ENCODE assay signal across 18 cellular contexts in the genomic region with DNA sequence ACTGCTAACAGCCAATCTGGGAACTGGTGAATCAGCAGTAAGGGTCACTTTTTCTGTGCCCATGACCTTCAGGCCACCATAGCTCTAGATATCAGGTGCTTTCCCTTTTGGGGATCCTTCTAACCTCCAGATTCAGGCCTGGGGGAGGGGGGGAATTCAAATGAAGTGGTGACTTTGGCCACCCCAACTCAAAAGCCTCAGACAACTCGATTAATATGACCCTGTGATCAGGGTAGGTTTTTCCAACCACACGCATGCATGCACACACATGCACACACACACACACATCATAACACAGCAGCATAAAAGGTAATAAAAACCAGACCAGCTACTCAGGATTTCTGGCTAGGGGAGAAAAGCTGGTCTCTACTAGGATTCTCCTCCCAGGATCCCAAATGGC. TPM values are rescaled to one million over a fixed set of nuclear protein-coding genes. Genes with fewer than 3 reads are reported as not detected.
A peak's percentile ranks its signal among the peaks of the same experiment; 100 is the strongest.
DNase-seq lines count a peak whose midpoint lies in the region; ATAC-seq and TF ChIP-seq lines count a peak whose summit lies in the region.
"Had no signal": no experiment of that assay in that cellular context is flagged by ENCODE, and none has a peak within 500 bp of the region (broad histone marks: within the 10 kb centered on the region; RNA-seq: fewer than 3 reads in every experiment).

No MANE protein-coding gene starts in this region.

- no peak for TF ChIP-seq POLR2A in vagina (IDR thresholded peaks at IDR 0.05)

- peak overlapping the region; percentile 91 for H3K4me3 ChIP-seq in right cardiac atrium (ENCODE audit: low read length)
- peak overlapping the region; percentile 17 to 30 for H3K4me3 ChIP-seq in duodenal mucosa (ENCODE audit: low read depth in 1 of 2, low read length in 2 of 2)
- peak overlapping the region; percentile 98 for H3K4me3 ChIP-seq in mesodermal cell (ENCODE audit: extremely low read depth, insufficient read depth, low read length, poor library complexity, severe bottlenecking)
- peak overlapping the region; percentile 82 to 90 for H3K4me3 ChIP-seq in vagina

- DNase-seq in right cardiac atrium (no peak), cardiac septum (ENCODE audit: low spot score) (no peak), vagina (ENCODE audit: extremely low spot score in 2 of 2) (no peak), germinal center (ENCODE audit: low spot score) (no peak), mucosa of gallbladder (ENCODE audit: low spot score) (no peak), middle frontal gyrus (ENCODE audit: extremely low spot score, low spot score) (no peak)
- DNase-seq: activated CD4-positive, CD25-positive, alpha-beta regulatory T cell; activated gamma-delta T cell treated with Interleukin-2 at 50 U/mL for 16 hours; brain microvascular endothelial cell; effector CD4-positive, alpha-beta T cell; Karpas-422; naive B cell; NCI-H1694; NCI-H524; stimulated activated CD4-positive, alpha-beta T cell treated with anti-CD3 and anti-CD28 coated beads, Interleukin-4, amount 100 ng/mL, for 4 hours had no signal

- H3K4me1 ChIP-seq in right cardiac atrium (ENCODE audit: control insufficient read depth, insufficient read depth, low read length), result peaks cover 2% of the 10 kb centered on the region
- H3K4me1 ChIP-seq in duodenal mucosa (ENCODE audit: control insufficient read depth in 1 of 2, insufficient read depth in 2 of 2, low read length in 2 of 2), result peaks cover 15 to 23% of the 10 kb centered on the region in 2 donors
- peaks cover 44% of the 10 kb centered on the region for H3K4me1 ChIP-seq in mesodermal cell (ENCODE audit: control insufficient read depth, insufficient read depth, low read length, poor library complexity, severe bottlenecking)
- H3K4me1 ChIP-seq in vagina, result peaks cover 50% of the 10 kb centered on the region

- H3K27me3 ChIP-seq in right cardiac atrium (ENCODE audit: control insufficient read depth, insufficient read depth) (no peaks in the 10 kb centered on the region), duodenal mucosa (ENCODE audit: control insufficient read depth in 1 of 2, insufficient read depth in 2 of 2, low read length in 2 of 2) (peaks cover 0 to 6% of the 10 kb centered on the region in 2 donors), vagina (no peaks in the 10 kb centered on the region)
- H3K27me3 ChIP-seq: brain microvascular endothelial cell had no signal

- H3K27ac ChIP-seq in right cardiac atrium (ENCODE audit: low read length) (no peak overlapping the region), duodenal mucosa (ENCODE audit: low read depth, low read length) (no peak overlapping the region), mesodermal cell (ENCODE audit: low read depth, low read length, severe bottlenecking) (no peak overlapping the region), vagina (peak overlapping the region; percentile 99)
- H3K27ac ChIP-seq: brain microvascular endothelial cell, HL-60 had no signal

- no peak for TF ChIP-seq CTCF in vagina (IDR thresholded peaks at IDR 0.05)

- H3K36me3 ChIP-seq in duodenal mucosa (ENCODE audit: control insufficient read depth in 1 of 2, insufficient read depth in 2 of 2, low read length in 2 of 2), result peaks cover 17 to 37% of the 10 kb centered on the region in 2 donors
- H3K36me3 ChIP-seq in mesodermal cell (ENCODE audit: control insufficient read depth, insufficient read depth, low read length), result peaks cover 84% of the 10 kb centered on the region
- H3K36me3 ChIP-seq in vagina, result peaks cover 0 to 19% of the 10 kb centered on the region in 2 donors

- WGBS in right cardiac atrium, result 86% methylated on average over 2 of the region's 2 CpGs
- no CpG with 5 or more reads among the region's 2 CpGs for WGBS in mesodermal cell (ENCODE audit: insufficient coverage in 2 of 2), 2 experiments

- H3K9me3 ChIP-seq in right cardiac atrium (ENCODE audit: control insufficient read depth, low read length), result no peaks in the 10 kb centered on the region
- H3K9me3 ChIP-seq in duodenal mucosa (ENCODE audit: control insufficient read depth in 1 of 2, low read length in 2 of 2), result no peaks in the 10 kb centered on the region
- H3K9me3 ChIP-seq in mesodermal cell (ENCODE audit: control insufficient read depth, low read length), result no peaks in the 10 kb centered on the region
- H3K9me3 ChIP-seq in vagina, result no peaks in the 10 kb centered on the region

- H3K9ac ChIP-seq in duodenal mucosa (ENCODE audit: low read depth in 1 of 2, low read length in 2 of 2), result no peak overlapping the region

- intact Hi-C loops in right cardiac atrium (cut with DNase I), result no loop called here
- intact Hi-C loops in cardiac septum (cut with DNase I), result no loop called here
- intact Hi-C loops in vagina (cut with DNase I), result no loop called here

- no peak for ATAC-seq in right cardiac atrium

RNA-seq across cellular contexts. Expression of gene TBX3, which starts 5.3 kb away (rescaled TPM):
- 10 to 100 TPM in 1 of 4 donors, 1 to 10 TPM in 3; 7.6 to 19.0 (median 9.0) TPM for total RNA-seq in right cardiac atrium
- 13.9 TPM for polyA plus RNA-seq in right cardiac atrium
- 17.1 TPM for total RNA-seq in cardiac septum
- polyA plus RNA-seq in mesodermal cell (2013, experiment 1 of 2), result 73.1 TPM
- 94.7 TPM for polyA plus RNA-seq in mesodermal cell (2013, experiment 2 of 2)
- total RNA-seq in vagina, result 57.0 TPM
- total RNA-seq in mucosa of gallbladder, result 12.0 TPM

Comparison
In these comparisons a context has a peak if more than half of its experiments do, and no peak if none do; other contexts are left out.
1. H3K4me3 ChIP-seq: peak in every context shown above with its lines; median percentile 98 in mesodermal cell; 91 in right cardiac atrium; 86 in vagina; 24 in duodenal mucosa.